Comparison of ENCODE assay signal across 12 cellular contexts in genomic region chr2:221943078-221943810, GRCh38.
DNase-seq lines count a peak whose midpoint lies in the region; ATAC-seq and TF ChIP-seq lines count a peak whose summit lies in the region.
"Had no signal": no experiment of that assay in that cellular context is flagged by ENCODE, and none has a peak within 500 bp of the region (broad histone marks: within the 10 kb centered on the region; RNA-seq: fewer than 3 reads in every experiment).

No MANE protein-coding gene starts in this region.

- no peaks in the 10 kb centered on the region for H3K36me3 ChIP-seq in ACC112 (ENCODE audit: insufficient read depth, low read length)
- no peaks in the 10 kb centered on the region for H3K36me3 ChIP-seq in fibroblast of lung (ENCODE audit: control insufficient read depth, insufficient read depth, low read length)

- H3K27me3 ChIP-seq in ACC112 (ENCODE audit: insufficient read depth, low read length) (no peaks in the 10 kb centered on the region), fibroblast of lung (ENCODE audit: control insufficient read depth, insufficient read depth, low read length) (no peaks in the 10 kb centered on the region)

- DNase-seq in NCI-H226 = peak; percentile 12
- DNase-seq in fibroblast of lung (ENCODE audit: low read depth in 2 of 2) = peak; percentile 39 to 83
- peak; percentile 10 for DNase-seq in non-pigmented ciliary epithelial cell (ENCODE audit: low read depth)
- DNase-seq in NAMALWA (ENCODE audit: low spot score) = no peak
- no peak for DNase-seq in NCI-H128 (lab: John Stamatoyannopoulos, UW; ENCODE audit: unreplicated experiment)
- DNase-seq: activated T-cell treated with anti-CD3 and anti-CD28 coated beads for 4 hours; effector CD8-positive, alpha-beta T cell; NCI-H2171 treated with DMSO at 0.1 percent for 48 hours; T-cell had no signal

- no peaks in the 10 kb centered on the region for H3K9me3 ChIP-seq in fibroblast of lung (ENCODE audit: control insufficient read depth, insufficient read depth, low read depth, low read length)

- H3K4me1 ChIP-seq in ACC112 (ENCODE audit: control insufficient read depth, insufficient read depth, low read length, unreplicated experiment) (peaks cover 27% of the 10 kb centered on the region), fibroblast of lung (ENCODE audit: control insufficient read depth, extremely low read depth, insufficient read depth, low read length) (no peaks in the 10 kb centered on the region)

- H3K9ac ChIP-seq in fibroblast of lung (ENCODE audit: insufficient read depth, low read length) = no peak overlapping the region

- H3K27ac ChIP-seq in ACC112 (ENCODE audit: low read depth, low read length) (peak overlapping the region; percentile 89), fibroblast of lung (ENCODE audit: insufficient read depth, low read length) (no peak overlapping the region)

- H3K4me2 ChIP-seq in fibroblast of lung (ENCODE audit: extremely low read depth, insufficient read depth, low read length) = no peak overlapping the region

- no peaks in the 10 kb centered on the region for H3K79me2 ChIP-seq in ACC112 (ENCODE audit: control insufficient read depth, insufficient read depth, low read length, unreplicated experiment)
- no peaks in the 10 kb centered on the region for H3K79me2 ChIP-seq in fibroblast of lung (ENCODE audit: control insufficient read depth, insufficient read depth, low read length)

- TF ChIP-seq CTCF in fibroblast of lung (conservative IDR thresholded peaks at IDR 0.05 in 1 of 2, IDR thresholded peaks at IDR 0.05 in 1 of 2; ENCODE audit: low read depth in 1 of 2, low read length in 2 of 2) = no peak

- peak overlapping the region; percentile 82 for H2AFZ ChIP-seq in ACC112 (ENCODE audit: low read length, unreplicated experiment)
- no peak overlapping the region for H2AFZ ChIP-seq in fibroblast of lung (ENCODE audit: low read length)

- ATAC-seq in GM19023 (IDR thresholded peaks at IDR 0.05; ENCODE audit: unreplicated experiment) (no peak), GM21576 (IDR thresholded peaks at IDR 0.05; ENCODE audit: unreplicated experiment) (no peak)
- ATAC-seq: T-cell had no signal

- H3K4me3 ChIP-seq in ACC112 (ENCODE audit: low read depth, low read length) (peak overlapping the region; percentile 55), fibroblast of lung (replicated peaks in 1 of 4; ENCODE audit: control extremely low read depth in 1 of 4, insufficient read depth in 1 of 4, low read depth in 3 of 4, low read length in 4 of 4) (no peak overlapping the region)

- no peaks in the 10 kb centered on the region for H4K20me1 ChIP-seq in fibroblast of lung (ENCODE audit: control insufficient read depth, extremely low read depth, insufficient read depth, low read length)

Comparison
In these comparisons a context has a peak if more than half of its experiments do, and no peak if none do; other contexts are left out.
1. DNase-seq: peak in NCI-H226 (single experiment), fibroblast of lung (2 of 2) and non-pigmented ciliary epithelial cell (single experiment); none in NAMALWA (single experiment) and NCI-H128 (single experiment).